In the genomic region with DNA sequence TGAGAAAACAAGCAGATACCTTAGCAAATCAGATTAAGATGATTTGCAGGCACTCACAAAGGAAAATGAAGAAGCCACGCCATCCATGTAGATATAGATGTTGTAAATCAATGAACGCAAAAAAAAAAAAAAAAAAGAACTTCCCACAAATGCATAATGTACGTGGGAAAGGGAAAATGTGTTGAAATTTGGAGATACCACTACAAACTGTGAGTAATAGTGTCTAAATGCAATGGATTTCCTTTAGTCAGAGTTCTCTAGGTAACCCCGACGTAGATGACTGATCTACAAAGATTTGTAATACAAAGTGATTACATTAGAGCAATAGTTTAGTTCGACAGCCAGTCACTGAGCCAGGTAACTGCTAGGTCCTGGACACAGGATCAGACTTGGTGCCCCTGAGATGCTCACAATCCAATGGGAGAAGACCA, we compare ENCODE assay signal across 1 cellular context.
A peak's percentile ranks its signal among the peaks of the same experiment; 100 is the strongest.
TF ChIP-seq lines count a peak whose summit lies in the region.

No MANE protein-coding gene starts in this region.

TF ChIP-seq in H1, 55 proteins besides CTCF, POLR2A, EP300 and RAD21:
- TF ChIP-seq KDM1A (IDR thresholded peaks at IDR 0.05; ENCODE audit: borderline replicate concordance, low read length) (peak; percentile 7; the same call in 1 of the 2 replicates), SIN3A (conservative IDR thresholded peaks at IDR 0.05 in 1 of 2, IDR thresholded peaks at IDR 0.05 in 1 of 2; ENCODE audit: low read depth in 1 of 2, low read length in 2 of 2) (no peak), PHF8 (conservative IDR thresholded peaks at IDR 0.05; ENCODE audit: low read depth, low read length) (no peak), CEBPB (IDR thresholded peaks at IDR 0.05; ENCODE audit: low read depth, low read length) (no peak), HDAC6 (IDR thresholded peaks at IDR 0.05; ENCODE audit: low read depth, low read length) (no peak), USF2 (IDR thresholded peaks at IDR 0.05; ENCODE audit: low read length) (no peak)
